11 cellular contexts compared by ENCODE assay signal in the genomic region with DNA sequence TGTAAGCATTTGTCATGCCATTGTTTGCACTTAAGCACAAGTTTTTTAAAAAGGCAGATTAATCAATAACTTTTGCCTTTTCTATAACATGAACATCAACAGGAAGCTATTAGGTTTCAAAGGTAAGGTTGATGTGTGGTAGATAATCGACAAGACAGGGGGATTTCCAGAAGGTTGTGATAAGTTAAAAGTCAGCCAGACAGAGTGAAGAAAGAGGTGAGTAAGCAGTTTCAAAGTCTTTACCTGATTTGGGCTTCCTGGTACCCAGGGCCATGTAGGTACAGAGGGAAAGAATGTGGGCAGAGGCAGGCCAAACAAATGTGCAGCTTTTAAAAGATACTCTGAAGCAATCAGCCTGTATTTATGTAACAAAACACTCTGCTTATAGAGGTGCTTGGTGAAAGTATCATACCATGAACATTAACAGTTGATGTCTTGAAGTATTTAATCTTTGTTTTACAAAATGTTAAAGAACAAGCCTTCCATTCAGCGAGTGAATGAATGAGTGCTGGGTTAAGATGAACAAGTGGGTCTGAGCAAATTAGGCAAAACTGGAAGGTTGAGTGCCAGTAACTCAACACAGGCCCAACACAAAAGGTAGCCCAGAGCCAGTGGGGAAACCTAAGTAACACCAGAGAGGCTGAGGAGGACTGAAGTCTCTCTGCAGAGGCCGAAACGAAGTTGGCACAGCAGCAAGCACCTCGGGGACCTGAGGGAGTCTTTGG.
A peak's percentile ranks its signal among the peaks of the same experiment; 100 is the strongest.
DNase-seq lines count a peak whose midpoint lies in the region; ATAC-seq, FAIRE-seq and TF ChIP-seq lines count a peak whose summit lies in the region.
"Had no signal": no experiment of that assay in that cellular context is flagged by ENCODE, and none has a peak within 500 bp of the region (broad histone marks: within the 10 kb centered on the region; RNA-seq: fewer than 3 reads in every experiment).

No MANE protein-coding gene starts in this region.

- H3K4me1 ChIP-seq in A549, result peaks cover 10% of the 10 kb centered on the region; the same call in 2 of the 3 replicates

- H3K27ac ChIP-seq in A549, result peak overlapping the region in 1 of 2 experiments; percentile 57; a peak in 2 of 6 replicates

- ATAC-seq in A549 (0 out of 6 replicates have a peak, but pooled peaks of 1 of the 2 experiments have one; percentile 27), GM19351 (IDR thresholded peaks at IDR 0.05; ENCODE audit: unreplicated experiment) (peak; percentile 65), HG03066 (IDR thresholded peaks at IDR 0.05; ENCODE audit: low read depth, unreplicated experiment) (peak; percentile 82)

- H3K27ac Mint-ChIP-seq in activated T-helper 2 cell treated with anti-CD3 and anti-CD28 coated beads, Interferon-gamma antibody, Interleukin-2, Interleukin-4, amounts not matched to agents 10 μg/mL and 5 μg/mL and 100 μg/mL, durations not matched to agents 14 hours and 24 hours and 36 hours, result peak overlapping the region; percentile 2
- H3K27ac Mint-ChIP-seq: B cell had no signal

- no peaks in the 10 kb centered on the region for H3K9me3 ChIP-seq in A549

- H3K4me3 Mint-ChIP-seq in activated T-helper 2 cell treated with anti-CD3 and anti-CD28 coated beads, Interferon-gamma antibody, Interleukin-2, Interleukin-4, amounts not matched to agents 10 μg/mL and 5 μg/mL and 100 μg/mL, durations not matched to agents 14 hours and 24 hours and 36 hours (ENCODE audit: low read depth), result no peak overlapping the region
- H3K4me3 Mint-ChIP-seq: B cell, naive B cell had no signal

- TF ChIP-seq POLR2A in A549 (IDR thresholded peaks at IDR 0.05; ENCODE audit: low read length), result no peak

- no peak for TF ChIP-seq RAD21 in A549 (conservative IDR thresholded peaks at IDR 0.05 in 1 of 2, IDR thresholded peaks at IDR 0.05 in 1 of 2)

- H3K27me3 Mint-ChIP-seq in activated T-helper 2 cell treated with anti-CD3 and anti-CD28 coated beads, Interferon-gamma antibody, Interleukin-2, Interleukin-4, amounts not matched to agents 10 μg/mL and 5 μg/mL and 100 μg/mL, durations not matched to agents 14 hours and 24 hours and 36 hours (ENCODE audit: low read depth), result no peaks in the 10 kb centered on the region
- H3K27me3 Mint-ChIP-seq: B cell, naive B cell had no signal

- no peak for FAIRE-seq in A549 (lab: Jason Lieb, UNC)

- H3K4me3 ChIP-seq in A549, result no peak overlapping the region

- CTCF ChIA-PET in A549 (lab: Yijun Ruan, JAX), result no interaction called here

- 61% methylated on average over 5 of the region's 5 CpGs for WGBS in A549 (ENCODE audit: missing lambda C conversion rate)

- H3K4me2 ChIP-seq in A549, result peak overlapping the region; percentile 31; the same call in 1 of the 3 replicates

- H3K4me1 Mint-ChIP-seq in activated T-helper 2 cell treated with anti-CD3 and anti-CD28 coated beads, Interferon-gamma antibody, Interleukin-2, Interleukin-4, amounts not matched to agents 10 μg/mL and 5 μg/mL and 100 μg/mL, durations not matched to agents 14 hours and 24 hours and 36 hours (ENCODE audit: low read depth), result peaks cover 15% of the 10 kb centered on the region

- DNase-seq in A549 (ENCODE audit: low read depth in 1 of 2, low spot score in 1 of 2) (peak in 1 of 2 experiments; percentile 6), ureter (ENCODE audit: low spot score) (no peak), T-helper 9 cell (no peak), H4 (ENCODE audit: low spot score) (no peak), NCI-H345 treated with DMSO at 0.1 percent for 48 hours (lab: John Stamatoyannopoulos, UW; ENCODE audit: unreplicated experiment) (no peak)
- DNase-seq in activated T-helper 2 cell treated with anti-CD3 and anti-CD28 coated beads, Interferon-gamma antibody, Interleukin-2, Interleukin-4, amounts not matched to agents 10 μg/mL and 5 μg/mL and 100 μg/mL, durations not matched to agents 14 hours and 24 hours and 36 hours (ENCODE audit: low spot score), result no peak
- DNase-seq: naive B cell, NCI-H1694 treated with DMSO at 0.1 percent for 48 hours had no signal

- intact Hi-C loops in activated T-helper 2 cell treated with anti-CD3 and anti-CD28 coated beads, Interferon-gamma antibody, Interleukin-2, Interleukin-4, amounts not matched to agents 10 μg/mL and 5 μg/mL and 100 μg/mL, durations not matched to agents 14 hours and 24 hours and 36 hours (cut with micrococcal nuclease), result no loop called here

- TF ChIP-seq CTCF in A549 (IDR thresholded peaks at IDR 0.05), result no peak

- H3K36me3 Mint-ChIP-seq in activated T-helper 2 cell treated with anti-CD3 and anti-CD28 coated beads, Interferon-gamma antibody, Interleukin-2, Interleukin-4, amounts not matched to agents 10 μg/mL and 5 μg/mL and 100 μg/mL, durations not matched to agents 14 hours and 24 hours and 36 hours (ENCODE audit: low read depth), result no peaks in the 10 kb centered on the region

- TF ChIP-seq EP300 in A549 (IDR thresholded peaks at IDR 0.05), result no peak

- POLR2A ChIA-PET in A549 (lab: Yijun Ruan, JAX), result no interaction called here

- no peaks in the 10 kb centered on the region for H3K9me3 Mint-ChIP-seq in activated T-helper 2 cell treated with anti-CD3 and anti-CD28 coated beads, Interferon-gamma antibody, Interleukin-2, Interleukin-4, amounts not matched to agents 10 μg/mL and 5 μg/mL and 100 μg/mL, durations not matched to agents 14 hours and 24 hours and 36 hours

TF ChIP-seq in A549, 52 proteins besides CTCF, POLR2A, EP300 and RAD21:
- TF ChIP-seq MAFK (IDR thresholded peaks at IDR 0.05; ENCODE audit: partially characterized antibody), result peak; percentile 69
- TF ChIP-seq FOSL2 (IDR thresholded peaks at IDR 0.05), result no peak
- TF ChIP-seq FOSL2 (CRISPR knock-in tag; IDR thresholded peaks at IDR 0.05), result no peak
